In the genomic region with DNA sequence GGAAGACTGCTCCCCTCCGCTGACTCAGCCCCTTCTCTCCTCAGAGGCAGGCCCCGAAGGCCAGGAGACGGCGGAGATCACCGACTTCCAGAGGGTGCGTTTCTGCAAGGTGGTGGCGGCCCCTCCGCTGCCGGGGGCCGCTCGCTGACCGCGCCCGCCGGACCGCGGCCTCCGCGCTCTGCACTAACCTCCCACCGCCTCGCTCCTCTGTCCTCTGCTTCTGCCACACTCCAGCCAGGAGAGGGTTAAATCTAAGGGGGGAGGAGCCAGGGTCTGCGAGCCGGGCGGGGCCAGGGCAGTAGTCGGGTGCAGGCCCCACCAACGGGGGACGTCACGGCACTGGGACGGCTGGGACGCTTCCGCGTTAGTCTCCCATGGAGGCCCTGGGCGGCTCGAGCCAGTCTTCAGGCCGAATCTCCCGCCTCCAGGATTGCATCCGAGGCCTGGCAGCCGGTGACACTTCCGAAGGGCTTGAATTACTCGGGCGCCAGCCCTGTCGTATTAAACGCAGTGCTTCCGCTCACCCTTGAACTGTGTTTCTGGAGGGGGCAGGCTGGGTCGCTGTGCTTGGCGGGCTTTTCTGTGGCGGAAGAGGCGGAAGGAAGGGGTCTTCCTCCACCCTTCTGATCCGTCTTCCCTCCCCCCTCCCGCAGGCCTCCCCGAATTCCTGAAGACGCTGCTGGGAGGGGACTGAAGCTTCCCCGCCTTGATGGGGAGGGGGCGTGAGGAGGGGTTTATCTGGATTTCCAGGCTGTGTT, we compare ENCODE assay signal across 8 cellular contexts. TPM values are rescaled to one million over a fixed set of nuclear protein-coding genes. Genes with fewer than 3 reads are reported as not detected.
A peak's percentile ranks its signal among the peaks of the same experiment; 100 is the strongest.
DNase-seq lines count a peak whose midpoint lies in the region; ATAC-seq and TF ChIP-seq lines count a peak whose summit lies in the region.

No MANE protein-coding gene starts in this region.

- peaks cover 9 to 39% of the 10 kb centered on the region in 2 donors for H3K36me3 Mint-ChIP-seq in CD4-positive, alpha-beta memory T cell
- peaks cover 22% of the 10 kb centered on the region for H3K36me3 Mint-ChIP-seq in endodermal cell (ENCODE audit: low read depth)

- H3K4me3 ChIP-seq in CD4-positive, alpha-beta memory T cell (ENCODE audit: low read length in 2 of 2), result peak overlapping the region; percentile 89 to 100
- H3K4me3 ChIP-seq in HL-60 (replicated peaks; ENCODE audit: insufficient read depth, low read length) (peak overlapping the region; percentile 57), endodermal cell (ENCODE audit: low read length) (peak overlapping the region; percentile 80)

- POLR2A ChIA-PET in CD4-positive, alpha-beta memory T cell (lab: Charles Lee; ENCODE audit: partially characterized antibody), result interaction anchor here (0.6 to 3.3 kb wide), 25 partner anchors 11 to 1048 kb away, joined by 3 to 120 read pairs (median 6); a partner anchor contains a TSS

- H3K9me3 ChIP-seq in CD4-positive, alpha-beta memory T cell (ENCODE audit: control insufficient read depth in 1 of 2, low read length in 2 of 2), result no peaks in the 10 kb centered on the region
- no peaks in the 10 kb centered on the region for H3K9me3 ChIP-seq in endodermal cell (ENCODE audit: control insufficient read depth, low read length)

- peaks cover 15 to 33% (median 19%) of the 10 kb centered on the region in 4 donors for H3K4me1 Mint-ChIP-seq in CD4-positive, alpha-beta memory T cell
- peaks cover 8% of the 10 kb centered on the region for H3K4me1 Mint-ChIP-seq in endodermal cell

- no peaks in the 10 kb centered on the region for H3K27me3 ChIP-seq in CD4-positive, alpha-beta memory T cell (ENCODE audit: insufficient read depth, low read length)
- H3K27me3 ChIP-seq in HL-60 (ENCODE audit: insufficient read depth, poor library complexity, severe bottlenecking) (no peaks in the 10 kb centered on the region), endodermal cell (ENCODE audit: control insufficient read depth, insufficient read depth, low read length, poor library complexity, severe bottlenecking) (no peaks in the 10 kb centered on the region)

- peaks cover 19% of the 10 kb centered on the region for H3K4me1 ChIP-seq in CD4-positive, alpha-beta memory T cell (ENCODE audit: insufficient read depth, low read length)
- no peaks in the 10 kb centered on the region for H3K4me1 ChIP-seq in endodermal cell (ENCODE audit: control insufficient read depth, insufficient read depth, low read length)

- intact Hi-C loops in CD4-positive, alpha-beta memory T cell (cut with micrococcal nuclease), result loop anchor here (1.0 to 2.0 kb wide), 7 partner anchors 17 to 505 kb away; a partner anchor contains a TSS

- H3K9ac ChIP-seq in endodermal cell (ENCODE audit: extremely low read depth, low read length, poor library complexity, severe bottlenecking), result peak overlapping the region; percentile 93

- CTCF ChIA-PET in CD4-positive, alpha-beta memory T cell (lab: Charles Lee; ENCODE audit: partially characterized antibody), result interaction anchor here (0.6 to 3.8 kb wide), 8 partner anchors 11 to 158 kb away, joined by 3 to 33 read pairs (median 4); no protein-coding TSS in a partner anchor

- peak; percentile 60 for ATAC-seq in GM19452 (IDR thresholded peaks at IDR 0.05; ENCODE audit: unreplicated experiment)

- peaks cover 8% of the 10 kb centered on the region for H3K36me3 ChIP-seq in CD4-positive, alpha-beta memory T cell (ENCODE audit: insufficient read depth, low read length)
- peaks cover 23% of the 10 kb centered on the region for H3K36me3 ChIP-seq in endodermal cell (ENCODE audit: control insufficient read depth, insufficient read depth, low read length)

- peak; percentile 87 to 92 (median 89) for DNase-seq in CD4-positive, alpha-beta memory T cell
- peak; percentile 87 to 95 for DNase-seq in HL-60 (ENCODE audit: low read depth in 1 of 2, low spot score in 1 of 2)
- peak; percentile 93 for DNase-seq in NOMO-1 treated with DMSO at 0.1 percent for 48 hours (lab: John Stamatoyannopoulos, UW; ENCODE audit: unreplicated experiment)
- DNase-seq in activated CD8-positive, alpha-beta memory T cell treated with anti-CD3 and anti-CD28 coated beads, Interleukin-2, amount 50 U/mL, for 24 hours (ENCODE audit: extremely low read depth), result peak; percentile 71
- DNase-seq in endodermal cell, result peak; percentile 98
- peak; percentile 88 for DNase-seq in midbrain (lab: John Stamatoyannopoulos, UW)
- peak; percentile 79 to 80 for DNase-seq in stimulated activated CD8-positive, alpha-beta memory T cell treated with anti-CD3 and anti-CD28 coated beads, Interleukin-15, amount 100 ng/mL, for 4 hours (ENCODE audit: low read depth in 2 of 2)

- H3K27ac Mint-ChIP-seq in CD4-positive, alpha-beta memory T cell, result peak overlapping the region; percentile 97 to 99 (median 99)
- peak overlapping the region; percentile 98 for H3K27ac Mint-ChIP-seq in endodermal cell

- H3K27me3 Mint-ChIP-seq in CD4-positive, alpha-beta memory T cell, result no peaks in the 10 kb centered on the region
- H3K27me3 Mint-ChIP-seq in endodermal cell (ENCODE audit: insufficient read depth), result peaks cover 12% of the 10 kb centered on the region

- H3K9me3 Mint-ChIP-seq in CD4-positive, alpha-beta memory T cell, result no peaks in the 10 kb centered on the region
- H3K9me3 Mint-ChIP-seq in endodermal cell, result no peaks in the 10 kb centered on the region

- peak overlapping the region; percentile 92 to 99 (median 97) for H3K4me3 Mint-ChIP-seq in CD4-positive, alpha-beta memory T cell
- H3K4me3 Mint-ChIP-seq in endodermal cell, result peak overlapping the region; percentile 80

- 0% methylated on average over 4 to 52 of the region's 54 CpGs for WGBS in endodermal cell (ENCODE audit: insufficient coverage in 1 of 2, insufficient read length in 1 of 2), 2 experiments

- H3K27ac ChIP-seq in CD4-positive, alpha-beta memory T cell (ENCODE audit: low read depth, low read length), result peak overlapping the region; percentile 96
- H3K27ac ChIP-seq in HL-60 (replicated peaks) (peak overlapping the region; percentile 96), endodermal cell (ENCODE audit: low read depth, low read length) (peak overlapping the region; percentile 98)

- TF ChIP-seq CTCF in HL-60 (IDR thresholded peaks at IDR 0.05; ENCODE audit: insufficient read depth, low read length), result no peak
- TF ChIP-seq CTCF in endodermal cell (conservative IDR thresholded peaks at IDR 0.05), result no peak

RNA-seq across cellular contexts. Expression of a gene that starts 1.2 kb away (rescaled TPM):
- 10 to 100 TPM; 15.1 to 16.7 TPM for total RNA-seq in CD4-positive, alpha-beta memory T cell
- polyA plus RNA-seq in CD4-positive, alpha-beta memory T cell, result 1 to 10 TPM; 1.8 to 1.9 TPM
- 10 to 100 TPM in 1 of 2 donors, 1 to 10 TPM in 1; 8.7 to 11.5 TPM for total RNA-seq in endodermal cell
- polyA plus RNA-seq in endodermal cell (2013, experiment 1 of 2), result 14.7 TPM
- polyA plus RNA-seq in endodermal cell (2013, experiment 2 of 2), result 15.5 TPM

RNA-seq across cellular contexts. Expression of a gene that starts 17.2 kb away (rescaled TPM):
- total RNA-seq in CD4-positive, alpha-beta memory T cell, result 10 to 100 TPM; 39.5 to 40.4 TPM
- polyA plus RNA-seq in CD4-positive, alpha-beta memory T cell, result 10 to 100 TPM in 1 of 2 donors, 1 to 10 TPM in 1; 4.6 to 11.9 TPM
- 10 to 100 TPM; 33.8 to 46.2 TPM for total RNA-seq in endodermal cell
- 25.5 TPM for polyA plus RNA-seq in endodermal cell (2013, experiment 1 of 2)
- 23.5 TPM for polyA plus RNA-seq in endodermal cell (2013, experiment 2 of 2)

RNA-seq across cellular contexts. Expression of a gene that starts 36.2 kb away (rescaled TPM):
- 1 to 10 TPM; 4.1 to 4.6 TPM for total RNA-seq in CD4-positive, alpha-beta memory T cell
- polyA plus RNA-seq in CD4-positive, alpha-beta memory T cell, result not detected
- total RNA-seq in endodermal cell, result under 1 TPM in 1 of 2 donors, not detected in 1; 0.48 TPM
- 1.2 TPM for polyA plus RNA-seq in endodermal cell (2013, experiment 1 of 2)
- 0.37 TPM for polyA plus RNA-seq in endodermal cell (2013, experiment 2 of 2)

RNA-seq across cellular contexts. Expression of a gene that starts 42.5 kb away (rescaled TPM):
- 10 to 100 TPM; 31.9 to 32.2 TPM for total RNA-seq in CD4-positive, alpha-beta memory T cell
- 1 to 10 TPM; 3.7 to 8.0 TPM for polyA plus RNA-seq in CD4-positive, alpha-beta memory T cell
- 10 to 100 TPM in 1 of 2 donors, 1 to 10 TPM in 1; 8.8 to 13.4 TPM for total RNA-seq in endodermal cell
- 25.1 TPM for polyA plus RNA-seq in endodermal cell (2013, experiment 1 of 2)
- polyA plus RNA-seq in endodermal cell (2013, experiment 2 of 2), result 23.6 TPM

RNA-seq across cellular contexts. Expression of a gene that starts 58.5 kb away (rescaled TPM):
- 1 to 10 TPM; 2.1 to 2.9 TPM for total RNA-seq in CD4-positive, alpha-beta memory T cell
- polyA plus RNA-seq in CD4-positive, alpha-beta memory T cell, result under 1 TPM; 0.10 to 0.11 TPM
- not detected for total RNA-seq in endodermal cell
- polyA plus RNA-seq in endodermal cell (2013, experiment 1 of 2), result not detected
- polyA plus RNA-seq in endodermal cell (2013, experiment 2 of 2), result not detected

Comparison
In these comparisons a context has a peak if more than half of its experiments do, and no peak if none do; other contexts are left out.
1. Peak in every context shown above with its lines: DNase-seq, ATAC-seq, H3K4me3 ChIP-seq and H3K27ac ChIP-seq.